In the genomic region with DNA sequence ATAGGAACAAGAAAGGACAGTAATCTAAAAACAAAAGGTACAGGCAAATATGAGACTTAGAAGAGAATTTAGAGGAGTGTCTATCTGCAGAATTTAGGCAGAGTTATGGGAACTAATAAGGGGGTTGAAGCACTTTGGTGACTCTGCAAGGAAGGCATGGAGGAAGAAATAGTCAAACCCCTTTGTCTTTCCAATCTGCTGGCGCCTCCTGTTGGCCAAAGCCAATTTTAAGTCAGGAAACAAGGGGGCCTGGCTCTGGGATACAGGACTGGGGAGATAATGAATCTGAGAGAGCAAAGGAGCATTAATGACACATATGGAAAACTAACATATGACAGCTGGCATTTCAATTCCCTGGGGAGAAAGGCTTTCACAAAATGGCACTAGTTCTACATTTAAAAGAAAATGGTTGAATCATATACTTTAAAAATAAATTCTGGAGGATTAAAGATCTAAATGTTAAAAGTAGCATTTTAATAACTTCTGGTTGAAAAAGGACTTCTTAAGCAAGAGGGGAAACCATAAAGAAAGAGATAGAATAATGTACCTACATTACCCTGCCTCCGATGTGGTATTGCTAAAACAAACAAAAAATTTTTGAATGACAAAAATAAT, we compare ENCODE assay signal across 8 cellular contexts. TPM values are rescaled to one million over a fixed set of nuclear protein-coding genes. Genes with fewer than 3 reads are reported as not detected.
A peak's percentile ranks its signal among the peaks of the same experiment; 100 is the strongest.
DNase-seq lines count a peak whose midpoint lies in the region; ATAC-seq and TF ChIP-seq lines count a peak whose summit lies in the region.

No MANE protein-coding gene starts in this region.

- ATAC-seq in RWPE2 (ENCODE audit: low read depth) = no peak

- no peak overlapping the region for H3K4me3 Mint-ChIP-seq in HFFc6

- H3K36me3 Mint-ChIP-seq in HFFc6 (ENCODE audit: low read depth) = no peaks in the 10 kb centered on the region

- H3K27ac ChIP-seq in RWPE2 (ENCODE audit: poor library complexity, severe bottlenecking) = no peak overlapping the region
- H3K27ac ChIP-seq in esophagus muscularis mucosa (replicated peaks in 1 of 4) = no peak overlapping the region
- no peak overlapping the region for H3K27ac ChIP-seq in spleen

- DNase-seq in DMS53 treated with DMSO at 0.1 percent for 48 hours (lab: John Stamatoyannopoulos, UW; ENCODE audit: unreplicated experiment) = peak; percentile 20
- DNase-seq in HFFc6 = peak; percentile 39
- no peak for DNase-seq in RWPE2 (ENCODE audit: low spot score)
- DNase-seq in esophagus muscularis mucosa (ENCODE audit: extremely low spot score) = no peak
- DNase-seq in stimulated activated CD4-positive, alpha-beta T cell treated with anti-CD3 and anti-CD28 coated beads, Interleukin-12 subunit alpha, Interleukin-12 subunit beta, amount 100 ng/mL, for 48 hours (ENCODE audit: low read depth in 2 of 3, low spot score in 1 of 3) = peak; percentile 10 to 28 (median 28)
- no peak for DNase-seq in NCI-H1048 (lab: John Stamatoyannopoulos, UW)
- no peak for DNase-seq in spleen
- no peak for DNase-seq in DMS153 (lab: John Stamatoyannopoulos, UW)

- H3K27me3 Mint-ChIP-seq in HFFc6 (ENCODE audit: insufficient read depth) = peaks cover 13% of the 10 kb centered on the region

- H3K4me1 ChIP-seq in RWPE2 (ENCODE audit: insufficient read depth, poor library complexity, severe bottlenecking) (no peaks in the 10 kb centered on the region), esophagus muscularis mucosa (no peaks in the 10 kb centered on the region), spleen (no peaks in the 10 kb centered on the region)

- H3K9me3 ChIP-seq in RWPE2 (ENCODE audit: severe bottlenecking) (no peaks in the 10 kb centered on the region), esophagus muscularis mucosa (no peaks in the 10 kb centered on the region), spleen (no peaks in the 10 kb centered on the region)

- TF ChIP-seq POLR2A in esophagus muscularis mucosa (IDR thresholded peaks at IDR 0.05; ENCODE audit: low read depth) = no peak
- no peak for TF ChIP-seq POLR2A in spleen (IDR thresholded peaks at IDR 0.05)

- peaks cover 16% of the 10 kb centered on the region for H3K4me1 Mint-ChIP-seq in HFFc6 (ENCODE audit: low read depth)

- 86% methylated on average over 2 of the region's 2 CpGs for WGBS in esophagus muscularis mucosa
- 68 to 79% (median 72%) methylated on average over 2 of the region's 2 CpGs for WGBS in spleen, 5 donors

- TF ChIP-seq EP300 in esophagus muscularis mucosa (IDR thresholded peaks at IDR 0.05) = no peak

- intact Hi-C loops in esophagus muscularis mucosa (cut with DNase I) (no loop called here), spleen (cut with DNase I; ENCODE audit: low total_unique reads) (no loop called here)

- TF ChIP-seq CTCF in HFFc6 (IDR thresholded peaks at IDR 0.05) = peak; percentile 83
- peak; percentile 42 for TF ChIP-seq CTCF in RWPE2 (IDR thresholded peaks at IDR 0.05; ENCODE audit: poor library complexity, severe bottlenecking)
- TF ChIP-seq CTCF in esophagus muscularis mucosa (IDR thresholded peaks at IDR 0.05) = peak; percentile 38 to 47 (median 40)
- peak in 2 of 11 experiments; percentile 15 to 26 for TF ChIP-seq CTCF in spleen (IDR thresholded peaks at IDR 0.05 in 8 of 11, conservative IDR thresholded peaks at IDR 0.05 in 3 of 11)

- no peak overlapping the region for H3K27ac Mint-ChIP-seq in HFFc6

- H3K27me3 ChIP-seq in RWPE2 (ENCODE audit: insufficient read depth, poor library complexity, severe bottlenecking) (no peaks in the 10 kb centered on the region), esophagus muscularis mucosa (no peaks in the 10 kb centered on the region), spleen (replicated peaks in 1 of 7) (no peaks in the 10 kb centered on the region)

- H3K9me3 Mint-ChIP-seq in HFFc6 = no peaks in the 10 kb centered on the region

- H3K4me3 ChIP-seq in RWPE2 (ENCODE audit: severe bottlenecking) (no peak overlapping the region), esophagus muscularis mucosa (no peak overlapping the region), spleen (no peak overlapping the region)

- H3K36me3 ChIP-seq in RWPE2 (ENCODE audit: low read depth) (no peaks in the 10 kb centered on the region), esophagus muscularis mucosa (no peaks in the 10 kb centered on the region), spleen (no peaks in the 10 kb centered on the region)

RNA-seq across cellular contexts. Expression of gene CSRP2, which starts 48.5 kb away (rescaled TPM):
- 10 to 100 TPM; 20.7 to 32.7 (median 29.5) TPM for total RNA-seq in HFFc6 (2021; fragmentation: NEBNext Ultra II Directional; extraction: Animal tissue kit (Norgen Biotek cat#: 25700))
- 100 to 1,000 TPM in 1 of 4 donors, 10 to 100 TPM in 3; 46.1 to 129 (median 74.8) TPM for total RNA-seq in esophagus muscularis mucosa
- total RNA-seq in spleen = 10 to 100 TPM in 6 of 7 donors, 1 to 10 TPM in 1; 8.9 to 27.0 (median 15.5) TPM
- 10 to 100 TPM; 25.0 to 38.6 (median 33.3) TPM for polyA plus RNA-seq in spleen

Comparison
In these comparisons a context has a peak if more than half of its experiments do, and no peak if none do; other contexts are left out.
1. DNase-seq: peak in DMS53 treated with DMSO at 0.1 percent for 48 hours (single experiment), HFFc6 (single experiment) and stimulated activated CD4-positive, alpha-beta T cell treated with anti-CD3 and anti-CD28 coated beads, Interleukin-12 subunit alpha, Interleukin-12 subunit beta, amount 100 ng/mL, for 48 hours (3 of 3); none in RWPE2 (single experiment), esophagus muscularis mucosa (single experiment), NCI-H1048 (single experiment), spleen (single experiment) and DMS153 (single experiment).